ENCODE assay signal across 18 cellular contexts in the genomic region with DNA sequence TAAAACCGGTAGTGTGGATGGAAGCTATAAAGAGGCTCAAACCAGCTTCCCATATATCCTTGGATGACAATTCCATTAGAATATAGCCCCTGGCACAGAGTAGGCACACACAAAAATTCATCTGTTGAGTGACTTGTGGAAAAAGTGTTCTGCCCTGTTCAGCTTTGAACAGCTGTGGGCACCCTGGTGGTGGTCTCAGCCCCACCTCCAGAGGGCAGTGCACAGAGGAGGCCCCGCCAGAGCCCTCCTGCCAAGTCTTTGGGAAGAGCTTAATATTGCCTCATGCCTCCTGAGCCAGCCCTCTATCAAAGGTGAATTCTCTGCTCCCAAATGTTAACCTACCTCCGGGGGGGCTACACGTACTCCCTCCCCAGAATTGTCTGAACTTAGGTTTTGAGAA. TPM values are rescaled to one million over a fixed set of nuclear protein-coding genes. Genes with fewer than 3 reads are reported as not detected.
DNase-seq lines count a peak whose midpoint lies in the region; ATAC-seq and TF ChIP-seq lines count a peak whose summit lies in the region.
"Had no signal": no experiment of that assay in that cellular context is flagged by ENCODE, and none has a peak within 500 bp of the region (broad histone marks: within the 10 kb centered on the region; RNA-seq: fewer than 3 reads in every experiment).

No MANE protein-coding gene starts in this region.

- peak; percentile 73 for TF ChIP-seq CTCF in Loucy (conservative IDR thresholded peaks at IDR 0.05; ENCODE audit: low read length)
- peak; percentile 42 for TF ChIP-seq CTCF in choroid plexus epithelial cell (conservative IDR thresholded peaks at IDR 0.05; ENCODE audit: low read depth, low read length)
- peak; percentile 36 for TF ChIP-seq CTCF in neural crest cell (conservative IDR thresholded peaks at IDR 0.05)

- no peak overlapping the region for H3K4me3 Mint-ChIP-seq in neural crest cell
- H3K4me3 Mint-ChIP-seq: activated CD4-positive, alpha-beta T cell treated with anti-CD3 and anti-CD28 coated beads, Interleukin-2, amount 10 ng/mL, durations not matched to agents 7 days and 5 days; activated T-helper 1 cell treated with anti-CD3 and anti-CD28 coated beads, Interleukin-12 subunit alpha, Interleukin-12 subunit beta, Interleukin-2, Interleukin-4 antibody, amounts not matched to agents 30 ng/mL and 10 ng/mL and 1 ng/mL, durations not matched to agents 14 hours and 24 hours and 36 hours; brain; memory B cell; T-cell had no signal

- H3F3A ChIP-seq in Loucy (ENCODE audit: low read depth) = peaks cover 18% of the 10 kb centered on the region

- H3K27me3 ChIP-seq in BLaER1 (no peaks in the 10 kb centered on the region), Loucy (ENCODE audit: insufficient read depth, low read length, poor library complexity, severe bottlenecking) (no peaks in the 10 kb centered on the region)

- H3K9ac ChIP-seq in BLaER1 = no peak overlapping the region
- peak overlapping the region; percentile 63 for H3K9ac ChIP-seq in Loucy (ENCODE audit: low read depth, low read length, poor library complexity, severe bottlenecking)

- no peaks in the 10 kb centered on the region for H3K36me3 Mint-ChIP-seq in neural crest cell (ENCODE audit: low read depth)
- H3K36me3 Mint-ChIP-seq: brain, memory B cell, T-cell had no signal

- peaks cover 50% of the 10 kb centered on the region for H3K4me1 ChIP-seq in BLaER1
- peaks cover 89% of the 10 kb centered on the region for H3K4me1 ChIP-seq in Loucy (ENCODE audit: insufficient read depth, low read length, poor library complexity, severe bottlenecking)

- no peak for ATAC-seq in GM21381 (IDR thresholded peaks at IDR 0.05; ENCODE audit: unreplicated experiment)
- ATAC-seq: T-cell had no signal

- peaks cover 9% of the 10 kb centered on the region for H3K4me1 Mint-ChIP-seq in neural crest cell
- H3K4me1 Mint-ChIP-seq: memory B cell had no signal

- peaks cover 75% of the 10 kb centered on the region for H3K79me2 ChIP-seq in Loucy (ENCODE audit: insufficient read depth, low read length)

- H3K27ac ChIP-seq in BLaER1 = no peak overlapping the region
- no peak overlapping the region for H3K27ac ChIP-seq in substantia nigra (ENCODE audit: low read depth, low read length, poor library complexity, severe bottlenecking)

- no peak overlapping the region for H3K4me3 ChIP-seq in BLaER1
- peak overlapping the region; percentile 61 for H3K4me3 ChIP-seq in Loucy (ENCODE audit: low read length, poor library complexity, severe bottlenecking)
- H3K4me3 ChIP-seq in choroid plexus epithelial cell (ENCODE audit: low read depth, low read length) = no peak overlapping the region

- H3K9me3 ChIP-seq in BLaER1 (no peaks in the 10 kb centered on the region), Loucy (ENCODE audit: insufficient read depth, low read depth, low read length) (no peaks in the 10 kb centered on the region)

- no peaks in the 10 kb centered on the region for H3K27me3 Mint-ChIP-seq in neural crest cell (ENCODE audit: low read depth)

- H3K9me3 Mint-ChIP-seq in neural crest cell = no peaks in the 10 kb centered on the region
- H3K9me3 Mint-ChIP-seq: activated CD4-positive, alpha-beta T cell treated with anti-CD3 and anti-CD28 coated beads, Interleukin-2, amount 10 ng/mL, durations not matched to agents 7 days and 5 days; activated T-helper 1 cell treated with anti-CD3 and anti-CD28 coated beads, Interleukin-12 subunit alpha, Interleukin-12 subunit beta, Interleukin-2, Interleukin-4 antibody, amounts not matched to agents 30 ng/mL and 10 ng/mL and 1 ng/mL, durations not matched to agents 14 hours and 24 hours and 36 hours; brain; memory B cell; T-cell had no signal

- no peaks in the 10 kb centered on the region for H3K9me2 ChIP-seq in Loucy (replicated peaks; ENCODE audit: low read depth, low read length)

- H2AFZ ChIP-seq in Loucy (ENCODE audit: low read length) = no peak overlapping the region; the same call in 1 of the 2 replicates

- DNase-seq in choroid plexus epithelial cell (ENCODE audit: low read depth) (no peak), neural crest cell (ENCODE audit: low read depth, low spot score) (no peak), activated gamma-delta T cell treated with Interleukin-2 at 50 U/mL for 16 hours (no peak), NCI-H774 (lab: John Stamatoyannopoulos, UW) (no peak), substantia nigra (lab: John Stamatoyannopoulos, UW) (no peak)
- DNase-seq: activated CD4-positive, alpha-beta T cell treated with anti-CD3 and anti-CD28 coated beads, Interleukin-2, amount 10 ng/mL, durations not matched to agents 7 days and 5 days; AML-193; hippocampal formation; Kasumi-1; NCI-H2107; stimulated activated CD8-positive, alpha-beta memory T cell treated with anti-CD3 and anti-CD28 coated beads, Interleukin-4, amount 100 ng/mL, for 48 hours had no signal

- H3K36me3 ChIP-seq in BLaER1 (no peaks in the 10 kb centered on the region), Loucy (ENCODE audit: insufficient read depth, low read length) (no peaks in the 10 kb centered on the region)

- H3K4me2 ChIP-seq in BLaER1 = peak overlapping the region; percentile 55
- H3K4me2 ChIP-seq in Loucy (ENCODE audit: low read depth, low read length, poor library complexity, severe bottlenecking) = peak overlapping the region; percentile 81

- H4K20me1 ChIP-seq in BLaER1 = no peaks in the 10 kb centered on the region
- no peaks in the 10 kb centered on the region for H4K20me1 ChIP-seq in Loucy (ENCODE audit: insufficient read depth, low read length, poor library complexity, severe bottlenecking)

- no peak overlapping the region for H3K27ac Mint-ChIP-seq in neural crest cell (ENCODE audit: unreplicated experiment)
- H3K27ac Mint-ChIP-seq: activated CD4-positive, alpha-beta T cell treated with anti-CD3 and anti-CD28 coated beads, Interleukin-2, amount 10 ng/mL, durations not matched to agents 7 days and 5 days; activated T-helper 1 cell treated with anti-CD3 and anti-CD28 coated beads, Interleukin-12 subunit alpha, Interleukin-12 subunit beta, Interleukin-2, Interleukin-4 antibody, amounts not matched to agents 30 ng/mL and 10 ng/mL and 1 ng/mL, durations not matched to agents 14 hours and 24 hours and 36 hours; memory B cell; T-cell had no signal

RNA-seq across cellular contexts. Expression of a gene that starts 30.4 kb away (rescaled TPM):
- total RNA-seq in neural crest cell = 0.14 and 0.27 TPM in 2 replicates
